ENCODE assay signal across 1 cellular context in genomic region chr1:226642421-226642820, GRCh38.
TF ChIP-seq lines count a peak whose summit lies in the region.

No MANE protein-coding gene starts in this region.

TF ChIP-seq in SK-N-SH treated with all-trans-retinoic acid at 6 μM for 48 hours, 23 proteins besides CTCF, POLR2A, EP300 and RAD21 (continued from another document):
- TF ChIP-seq TSHZ2 (CRISPR knock-in tag; IDR thresholded peaks at IDR 0.05) (no peak), GLIS3 (CRISPR knock-in tag; IDR thresholded peaks at IDR 0.05) (no peak)
- TF ChIP-seq, protein P1, sequence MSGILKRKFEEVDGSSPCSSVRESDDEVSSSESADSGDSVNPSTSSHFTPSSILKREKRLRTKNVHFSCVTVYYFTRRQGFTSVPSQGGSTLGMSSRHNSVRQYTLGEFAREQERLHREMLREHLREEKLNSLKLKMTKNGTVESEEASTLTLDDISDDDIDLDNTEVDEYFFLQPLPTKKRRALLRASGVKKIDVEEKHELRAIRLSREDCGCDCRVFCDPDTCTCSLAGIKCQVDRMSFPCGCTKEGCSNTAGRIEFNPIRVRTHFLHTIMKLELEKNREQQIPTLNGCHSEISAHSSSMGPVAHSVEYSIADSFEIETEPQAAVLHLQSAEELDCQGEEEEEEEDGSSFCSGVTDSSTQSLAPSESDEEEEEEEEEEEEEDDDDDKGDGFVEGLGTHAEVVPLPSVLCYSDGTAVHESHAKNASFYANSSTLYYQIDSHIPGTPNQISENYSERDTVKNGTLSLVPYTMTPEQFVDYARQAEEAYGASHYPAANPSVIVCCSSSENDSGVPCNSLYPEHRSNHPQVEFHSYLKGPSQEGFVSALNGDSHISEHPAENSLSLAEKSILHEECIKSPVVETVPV (CRISPR knock-in tag; IDR thresholded peaks at IDR 0.05) = no peak
